ENCODE assay signal across 8 cellular contexts in genomic region chr9:78296893-78297671, GRCh38. TPM values are rescaled to one million over a fixed set of nuclear protein-coding genes. Genes with fewer than 3 reads are reported as not detected.
DNase-seq lines count a peak whose midpoint lies in the region; TF ChIP-seq lines count a peak whose summit lies in the region.

PSAT1 (plus strand) TSS chr9:78297125; CDS start chr9:78297211, 86 bp downstream.

- TF ChIP-seq CTCF in HFF-Myc (IDR thresholded peaks at IDR 0.05; ENCODE audit: low read depth, low read length, missing control alignments) = no peak

- DNase-seq in GM04504 (ENCODE audit: low read depth) (peak; percentile 95), HFF-Myc (ENCODE audit: extremely low read depth, low read depth) (peak; percentile 93), NAMALWA (ENCODE audit: low spot score) (peak; percentile 96), SK-MEL-5 (ENCODE audit: low read depth, low spot score) (peak; percentile 97), germinal center (ENCODE audit: low spot score) (peak; percentile 98), non-pigmented ciliary epithelial cell (ENCODE audit: low read depth) (peak; percentile 88), superior temporal gyrus (ENCODE audit: extremely low spot score) (peak; percentile 97)
- DNase-seq in activated naive CD4-positive, alpha-beta T cell treated with Interleukin-2 at 50 U/mL for 16 hours = peak; percentile 93

- H3K4me3 ChIP-seq in HFF-Myc (replicated peaks; ENCODE audit: low read depth, low read length) = peak within 1 kb of the TSS; percentile 87

- in situ Hi-C loops in SK-MEL-5 (cut with HindIII; ENCODE audit: low pct_unique_long_range_greater_than_20kb, low sequenced_read_pairs) = no loop called here

RNA-seq across cellular contexts. Expression of gene PSAT1, which starts in this region (rescaled TPM):
- total RNA-seq in SK-MEL-5 (2014; rRNA removed; shearing (Covaris generic)) = 239 and 261 TPM in 2 replicates
- polyA plus RNA-seq in SK-MEL-5 (2015; cell fraction: cytosol; rRNA removed) = 402 and 538 TPM in 2 replicates
- polyA plus RNA-seq in SK-MEL-5 (2015; cell fraction: nucleus; rRNA removed) = 147 and 164 TPM in 2 replicates

Comparison
In these comparisons a context has a peak if more than half of its experiments do, and no peak if none do; other contexts are left out.
1. Peak in every context shown above with its lines: DNase-seq and H3K4me3 ChIP-seq.